In genomic region chr11:66067640-66068039, GRCh38 we compare ENCODE assay signal across 12 cellular contexts. TPM values are rescaled to one million over a fixed set of nuclear protein-coding genes. Genes with fewer than 3 reads are reported as not detected.
DNase-seq lines count a peak whose midpoint lies in the region; ATAC-seq and TF ChIP-seq lines count a peak whose summit lies in the region.
"Had no signal": no experiment of that assay in that cellular context is flagged by ENCODE, and none has a peak within 500 bp of the region (broad histone marks: within the 10 kb centered on the region; RNA-seq: fewer than 3 reads in every experiment).

No MANE protein-coding gene starts in this region.

- no peak for ATAC-seq in Right ventricle myocardium superior (ENCODE audit: poor library complexity)
- ATAC-seq in naive B cell (ENCODE audit: low read depth in 2 of 2) = no peak
- no peak for ATAC-seq in upper lobe of left lung (ENCODE audit: low FRiP score in 2 of 2)
- ATAC-seq in GM21360 (IDR thresholded peaks at IDR 0.05; ENCODE audit: unreplicated experiment) = no peak

- H3K27me3 ChIP-seq in cardiac muscle cell = no peaks in the 10 kb centered on the region
- no peaks in the 10 kb centered on the region for H3K27me3 ChIP-seq in upper lobe of left lung
- H3K27me3 ChIP-seq: colonic mucosa, SJCRH30 had no signal

- H3K27ac ChIP-seq in cardiac muscle cell = peak overlapping the region; percentile 94
- peak overlapping the region in 3 of 4 donors; percentile 95 to 99 (median 97) for H3K27ac ChIP-seq in upper lobe of left lung
- H3K27ac ChIP-seq: SJCRH30 had no signal

- H3K4me3 ChIP-seq in cardiac muscle cell (no peak overlapping the region), upper lobe of left lung (no peak overlapping the region)
- H3K4me3 ChIP-seq: colonic mucosa, SJCRH30 had no signal

- H3K9me3 Mint-ChIP-seq in activated naive CD8-positive, alpha-beta T cell (ENCODE audit: low read depth) = no peaks in the 10 kb centered on the region
- H3K9me3 Mint-ChIP-seq in naive B cell = peaks cover 0 to 2% (median 0%) of the 10 kb centered on the region in 7 donors

- WGBS in upper lobe of left lung, 2 donors = 84 to 96% methylated on average over 4 of the region's 4 CpGs

- no peak for DNase-seq in cardiac muscle cell (ENCODE audit: low read depth in 1 of 2, low spot score in 1 of 2)
- DNase-seq in Right ventricle myocardium superior = no peak
- DNase-seq in naive B cell = no peak
- no peak for DNase-seq in upper lobe of left lung
- DNase-seq in NCI-H1930 (lab: John Stamatoyannopoulos, UW) = no peak
- no peak for DNase-seq in NCI-H2227 treated with DMSO at 0.1 percent for 48 hours (lab: John Stamatoyannopoulos, UW)
- DNase-seq: GOT3 had no signal

- peaks cover 49% of the 10 kb centered on the region for H3K36me3 ChIP-seq in cardiac muscle cell
- H3K36me3 ChIP-seq in upper lobe of left lung = peaks cover 17 to 63% (median 52%) of the 10 kb centered on the region in 4 donors

- TF ChIP-seq EP300 in upper lobe of left lung (IDR thresholded peaks at IDR 0.05) = no peak

- no peak overlapping the region for H3K4me3 Mint-ChIP-seq in activated naive CD8-positive, alpha-beta T cell
- H3K4me3 Mint-ChIP-seq in naive B cell = peak overlapping the region in 2 of 8 donors; percentile 57 to 89

- intact Hi-C loops in Right ventricle myocardium superior (cut with DNase I) = no loop called here

- no peaks in the 10 kb centered on the region for H3K9me3 ChIP-seq in cardiac muscle cell (ENCODE audit: low read depth)
- H3K9me3 ChIP-seq in upper lobe of left lung = no peaks in the 10 kb centered on the region
- H3K9me3 ChIP-seq: colonic mucosa, SJCRH30 had no signal

- peaks cover 24% of the 10 kb centered on the region for H3K4me1 ChIP-seq in cardiac muscle cell (ENCODE audit: low read depth)
- peaks cover 30 to 40% (median 31%) of the 10 kb centered on the region in 4 donors for H3K4me1 ChIP-seq in upper lobe of left lung
- H3K4me1 ChIP-seq: colonic mucosa had no signal

- no peak for TF ChIP-seq CTCF in cardiac muscle cell (IDR thresholded peaks at IDR 0.05; ENCODE audit: low read depth, low read length)
- TF ChIP-seq CTCF in upper lobe of left lung (IDR thresholded peaks at IDR 0.05) = no peak

- no peaks in the 10 kb centered on the region for H3K27me3 Mint-ChIP-seq in activated naive CD8-positive, alpha-beta T cell
- no peaks in the 10 kb centered on the region for H3K27me3 Mint-ChIP-seq in naive B cell

- H3K27ac Mint-ChIP-seq in activated naive CD8-positive, alpha-beta T cell = peak overlapping the region; percentile 93
- peak overlapping the region in 4 of 6 donors; percentile 78 to 98 (median 92) for H3K27ac Mint-ChIP-seq in naive B cell

- H3K36me3 Mint-ChIP-seq in activated naive CD8-positive, alpha-beta T cell = peaks cover 20% of the 10 kb centered on the region
- peaks cover 26 to 30% of the 10 kb centered on the region in 2 donors for H3K36me3 Mint-ChIP-seq in naive B cell

- TF ChIP-seq POLR2A in upper lobe of left lung (IDR thresholded peaks at IDR 0.05) = no peak

- H3K4me1 Mint-ChIP-seq in activated naive CD8-positive, alpha-beta T cell (ENCODE audit: low read depth) = peaks cover 57% of the 10 kb centered on the region
- H3K4me1 Mint-ChIP-seq in naive B cell = peaks cover 44 to 63% (median 62%) of the 10 kb centered on the region in 3 donors

RNA-seq across cellular contexts. Expression of gene PACS1, which starts 2.4 kb away (rescaled TPM):
- total RNA-seq in cardiac muscle cell = 62.1 and 62.6 TPM in 2 replicates
- 61.6 and 97.8 TPM in 2 replicates for polyA plus RNA-seq in cardiac muscle cell
- total RNA-seq in Right ventricle myocardium superior = 46.5 TPM
- 100 to 1,000 TPM in 1 of 6 donors, 10 to 100 TPM in 5; 44.3 to 133 (median 57.3) TPM for polyA plus RNA-seq in naive B cell (ENCODE audit: low read depth in 6 of 6)
- 100 to 1,000 TPM in 1 of 6 donors, 10 to 100 TPM in 5; 39.8 to 123 (median 51.1) TPM for total RNA-seq in upper lobe of left lung

RNA-seq across cellular contexts. Expression of gene SF3B2, which starts 15.5 kb away (rescaled TPM):
- total RNA-seq in cardiac muscle cell (196 and 210 TPM in 2 replicates), Right ventricle myocardium superior (61.2 TPM), upper lobe of left lung (100 to 1,000 TPM; 142 to 193 (median 173) TPM)
- polyA plus RNA-seq in cardiac muscle cell (184 and 189 TPM in 2 replicates), naive B cell (ENCODE audit: low read depth in 6 of 6) (100 to 1,000 TPM in 1 of 6 donors, 10 to 100 TPM in 5; 68.8 to 106 (median 85.2) TPM)

RNA-seq across cellular contexts. Expression of gene GAL3ST3, which starts 18.7 kb away (rescaled TPM):
- 25.5 and 38.6 TPM in 2 replicates for total RNA-seq in cardiac muscle cell
- polyA plus RNA-seq in cardiac muscle cell = 14.8 and 22.3 TPM in 2 replicates
- total RNA-seq in Right ventricle myocardium superior = 0.73 TPM
- polyA plus RNA-seq in naive B cell (ENCODE audit: low read depth in 6 of 6) = not detected
- 1 to 10 TPM in 1 of 6 donors, not detected in 5; 2.4 TPM for total RNA-seq in upper lobe of left lung
- total RNA-seq: colonic mucosa, myocyte, SJCRH30 had no signal

RNA-seq across cellular contexts. Expression of gene CATSPER1, which starts 41.4 kb away (rescaled TPM):
- total RNA-seq in cardiac muscle cell (not detected in 2 replicates), Right ventricle myocardium superior (not detected), upper lobe of left lung (1 to 10 TPM in 4 of 6 donors, under 1 TPM in 1, not detected in 1; 0.79 to 6.1 (median 3.0) TPM)
- polyA plus RNA-seq in cardiac muscle cell (not detected in 2 replicates), naive B cell (ENCODE audit: low read depth in 6 of 6) (under 1 TPM in 1 of 6 donors, not detected in 5; 0.11 TPM)
- total RNA-seq: myocyte had no signal

RNA-seq across cellular contexts. Expression of gene CST6, which starts 55.8 kb away (rescaled TPM):
- not detected in 2 replicates for total RNA-seq in cardiac muscle cell
- polyA plus RNA-seq in cardiac muscle cell = not detected in 2 replicates
- not detected for total RNA-seq in Right ventricle myocardium superior
- not detected for polyA plus RNA-seq in naive B cell (ENCODE audit: low read depth in 6 of 6)
- 10 to 100 TPM; 12.6 to 68.1 (median 30.5) TPM for total RNA-seq in upper lobe of left lung
- total RNA-seq: colonic mucosa, myocyte, SJCRH30 had no signal
